Comparison of ENCODE assay signal across 9 cellular contexts in genomic region chr10:131928248-131929095, GRCh38. TPM values are rescaled to one million over a fixed set of nuclear protein-coding genes. Genes with fewer than 3 reads are reported as not detected.
A peak's percentile ranks its signal among the peaks of the same experiment; 100 is the strongest.
DNase-seq lines count a peak whose midpoint lies in the region; ATAC-seq and TF ChIP-seq lines count a peak whose summit lies in the region.
"Had no signal": no experiment of that assay in that cellular context is flagged by ENCODE, and none has a peak within 500 bp of the region (broad histone marks: within the 10 kb centered on the region; RNA-seq: fewer than 3 reads in every experiment).

No MANE protein-coding gene starts in this region.

- H3K36me3 ChIP-seq in skeletal muscle satellite cell (ENCODE audit: insufficient read depth, low read length), result no peaks in the 10 kb centered on the region
- H3K36me3 ChIP-seq: thoracic aorta had no signal

- peaks cover 51% of the 10 kb centered on the region for H3K4me1 ChIP-seq in skeletal muscle satellite cell (ENCODE audit: control insufficient read depth, insufficient read depth, low read length)

- H3K9me3 Mint-ChIP-seq in activated naive CD8-positive, alpha-beta T cell treated with anti-CD3 and anti-CD28 coated beads, Interleukin-2, amount 10 ng/mL, durations not matched to agents 7 days and 5 days, result peaks cover 9% of the 10 kb centered on the region

- POLR2A ChIA-PET in activated naive CD8-positive, alpha-beta T cell treated with anti-CD3 and anti-CD28 coated beads, Interleukin-2, amount 10 ng/mL, durations not matched to agents 7 days and 5 days (lab: Charles Lee), result interaction anchor here (1.0 kb wide), 1 partner anchor 31 kb away, joined by 3 read pairs; no protein-coding TSS in a partner anchor

- H3K27me3 Mint-ChIP-seq in activated naive CD8-positive, alpha-beta T cell treated with anti-CD3 and anti-CD28 coated beads, Interleukin-2, amount 10 ng/mL, durations not matched to agents 7 days and 5 days, result no peaks in the 10 kb centered on the region

- no peaks in the 10 kb centered on the region for H3K9me3 ChIP-seq in skeletal muscle satellite cell (replicated peaks; ENCODE audit: low read length)
- H3K9me3 ChIP-seq: thoracic aorta had no signal

- H3K9ac ChIP-seq in skeletal muscle satellite cell (ENCODE audit: low read depth, low read length), result peak overlapping the region; percentile 28

- H3K4me2 ChIP-seq in skeletal muscle satellite cell (ENCODE audit: low read length), result peak overlapping the region; percentile 36

- H3K27me3 ChIP-seq in HL-60 (ENCODE audit: insufficient read depth, poor library complexity, severe bottlenecking), result no peaks in the 10 kb centered on the region
- no peaks in the 10 kb centered on the region for H3K27me3 ChIP-seq in skeletal muscle satellite cell (ENCODE audit: control insufficient read depth, insufficient read depth, low read length)

- no peak overlapping the region for H3K4me3 ChIP-seq in HL-60 (replicated peaks; ENCODE audit: insufficient read depth, low read length)
- H3K4me3 ChIP-seq in skeletal muscle satellite cell (ENCODE audit: low read length), result no peak overlapping the region
- H3K4me3 ChIP-seq: thoracic aorta had no signal

- peak overlapping the region; percentile 24; the same call in 1 of the 2 replicates for H3K27ac ChIP-seq in HL-60 (replicated peaks)
- H3K27ac ChIP-seq: thoracic aorta had no signal

- H3K36me3 Mint-ChIP-seq in activated naive CD8-positive, alpha-beta T cell treated with anti-CD3 and anti-CD28 coated beads, Interleukin-2, amount 10 ng/mL, durations not matched to agents 7 days and 5 days, result peaks cover 21% of the 10 kb centered on the region

- peak overlapping the region; percentile 65 for H3K4me3 Mint-ChIP-seq in activated naive CD8-positive, alpha-beta T cell treated with anti-CD3 and anti-CD28 coated beads, Interleukin-2, amount 10 ng/mL, durations not matched to agents 7 days and 5 days

- peak; percentile 79 for ATAC-seq in GM21381 (IDR thresholded peaks at IDR 0.05; ENCODE audit: unreplicated experiment)
- ATAC-seq in activated naive CD8-positive, alpha-beta T cell treated with anti-CD3 and anti-CD28 coated beads, Interleukin-2, amount 10 ng/mL, durations not matched to agents 7 days and 5 days (ENCODE audit: low read depth), result peak; percentile 77

- H3K27ac Mint-ChIP-seq in activated naive CD8-positive, alpha-beta T cell treated with anti-CD3 and anti-CD28 coated beads, Interleukin-2, amount 10 ng/mL, durations not matched to agents 7 days and 5 days, result peak overlapping the region; percentile 62

- peaks cover 52% of the 10 kb centered on the region for H3K4me1 Mint-ChIP-seq in activated naive CD8-positive, alpha-beta T cell treated with anti-CD3 and anti-CD28 coated beads, Interleukin-2, amount 10 ng/mL, durations not matched to agents 7 days and 5 days

- DNase-seq in COLO668 (lab: John Stamatoyannopoulos, UW; ENCODE audit: unreplicated experiment), result peak; percentile 36
- no peak for DNase-seq in HL-60 (ENCODE audit: low read depth in 1 of 2, low spot score in 1 of 2)
- peak; percentile 51 for DNase-seq in activated naive CD8-positive, alpha-beta T cell treated with anti-CD3 and anti-CD28 coated beads, Interleukin-2, amount 10 ng/mL, durations not matched to agents 7 days and 5 days
- no peak for DNase-seq in GOT3 (lab: John Stamatoyannopoulos, UW)
- no peak for DNase-seq in NCI-H345 (lab: John Stamatoyannopoulos, UW)
- no peak for DNase-seq in NCI-H2227 (lab: John Stamatoyannopoulos, UW; ENCODE audit: unreplicated experiment)

- TF ChIP-seq CTCF in HL-60 (IDR thresholded peaks at IDR 0.05; ENCODE audit: insufficient read depth, low read length), result no peak

RNA-seq across cellular contexts. Expression of gene PPP2R2D, which starts 27.7 kb away (rescaled TPM):
- 10 to 100 TPM; 39.9 to 45.6 TPM for total RNA-seq in activated naive CD8-positive, alpha-beta T cell treated with anti-CD3 and anti-CD28 coated beads, Interleukin-2, amount 10 ng/mL, durations not matched to agents 7 days and 5 days
- 21.8 and 22.5 TPM in 2 replicates for total RNA-seq in skeletal muscle satellite cell (2012; rRNA removed)

RNA-seq across cellular contexts. Expression of gene BNIP3, which starts 53.3 kb away (rescaled TPM):
- total RNA-seq in activated naive CD8-positive, alpha-beta T cell treated with anti-CD3 and anti-CD28 coated beads, Interleukin-2, amount 10 ng/mL, durations not matched to agents 7 days and 5 days, result 10 to 100 TPM; 67.0 to 69.4 TPM
- 239 and 396 TPM in 2 replicates for total RNA-seq in skeletal muscle satellite cell (2012; rRNA removed)

Comparison
In these comparisons a context has a peak if more than half of its experiments do, and no peak if none do; other contexts are left out.
1. DNase-seq: peak in COLO668 (single experiment) and activated naive CD8-positive, alpha-beta T cell treated with anti-CD3 and anti-CD28 coated beads, Interleukin-2, amount 10 ng/mL, durations not matched to agents 7 days and 5 days (single experiment); none in HL-60 (0 of 2), GOT3 (single experiment), NCI-H345 (single experiment) and NCI-H2227 (single experiment).